ENCODE assay signal across 1 cellular context in genomic region chr2:106523980-106524665, GRCh38.
TF ChIP-seq lines count a peak whose summit lies in the region.

No MANE protein-coding gene starts in this region.

TF ChIP-seq in GM12878, 131 proteins besides CTCF, POLR2A, EP300 and RAD21:
- TF ChIP-seq EED (IDR thresholded peaks at IDR 0.05; ENCODE audit: low read depth) (no peak), POLR2AphosphoS2 (IDR thresholded peaks at IDR 0.05; ENCODE audit: low read depth, low read length) (no peak), SPI1 (IDR thresholded peaks at IDR 0.05; ENCODE audit: borderline replicate concordance, insufficient read depth, low read depth, low read length) (0 out of 2 replicates have a peak, but pooled peaks have one; percentile 5), NFIC (IDR thresholded peaks at IDR 0.05; ENCODE audit: low read depth, low read length) (no peak), NR2C1 (IDR thresholded peaks at IDR 0.05) (no peak)
